In genomic region chr5:38494175-38494574, GRCh38 we compare ENCODE assay signal across 29 cellular contexts.
"Had no signal": no experiment of that assay in that cellular context is flagged by ENCODE, and none has a peak within 500 bp of the region (broad histone marks: within the 10 kb centered on the region; RNA-seq: fewer than 3 reads in every experiment).

No MANE protein-coding gene starts in this region.

- H3K9me3 ChIP-seq: ascending aorta, breast epithelium had no signal

- H3K27me3 ChIP-seq: ascending aorta, brain microvascular endothelial cell, breast epithelium had no signal

- H3K4me3 ChIP-seq: ascending aorta, breast epithelium had no signal

- H3K4me3 Mint-ChIP-seq: activated B cell treated with CpG ODN at 0.5 μM for 24 hours; activated CD4-positive, alpha-beta memory T cell treated with anti-CD3 and anti-CD28 coated beads for 36 hours; activated CD4-positive, alpha-beta T cell treated with anti-CD3 and anti-CD28 coated beads, Interleukin-2, amount 10 ng/mL, durations not matched to agents 24 days and 14 days; activated CD8-positive, alpha-beta T cell treated with anti-CD3 and anti-CD28 coated beads for 36 hours; activated naive CD4-positive, alpha-beta T cell treated with anti-CD3 and anti-CD28 coated beads, Interleukin-2, amount 10 ng/mL, durations not matched to agents 7 days and 5 days; activated naive CD4-positive, alpha-beta T cell treated with anti-CD3 and anti-CD28 coated beads, Interleukin-2, amount 50 U/mL, for 24 hours; activated naive CD8-positive, alpha-beta T cell; activated naive CD8-positive, alpha-beta T cell treated with anti-CD3 and anti-CD28 coated beads, Interleukin-2, amount 10 ng/mL, durations not matched to agents 7 days and 5 days; activated naive CD8-positive, alpha-beta T cell treated with anti-CD3 and anti-CD28 coated beads, Interleukin-2, amount 50 U/mL, for 24 hours; activated T-cell treated with anti-CD3 and anti-CD28 coated beads, Interleukin-2, amount 50 U/mL, for 24 hours; T-cell; T-helper 17 cell had no signal

- H3K36me3 Mint-ChIP-seq: activated CD4-positive, alpha-beta memory T cell treated with anti-CD3 and anti-CD28 coated beads for 36 hours; activated naive CD4-positive, alpha-beta T cell treated with anti-CD3 and anti-CD28 coated beads, Interleukin-2, amount 10 ng/mL, durations not matched to agents 7 days and 5 days; activated naive CD4-positive, alpha-beta T cell treated with anti-CD3 and anti-CD28 coated beads, Interleukin-2, amount 50 U/mL, for 24 hours; activated naive CD8-positive, alpha-beta T cell; activated naive CD8-positive, alpha-beta T cell treated with anti-CD3 and anti-CD28 coated beads, Interleukin-2, amount 10 ng/mL, durations not matched to agents 7 days and 5 days; T-cell had no signal

- H3K9me3 Mint-ChIP-seq: activated B cell treated with CpG ODN at 0.5 μM for 24 hours; activated CD4-positive, alpha-beta memory T cell treated with anti-CD3 and anti-CD28 coated beads for 36 hours; activated CD4-positive, alpha-beta T cell treated with anti-CD3 and anti-CD28 coated beads, Interleukin-2, amount 10 ng/mL, durations not matched to agents 24 days and 14 days; activated CD8-positive, alpha-beta T cell treated with anti-CD3 and anti-CD28 coated beads for 36 hours; activated naive CD4-positive, alpha-beta T cell treated with anti-CD3 and anti-CD28 coated beads, Interleukin-2, amount 10 ng/mL, durations not matched to agents 7 days and 5 days; activated naive CD4-positive, alpha-beta T cell treated with anti-CD3 and anti-CD28 coated beads, Interleukin-2, amount 50 U/mL, for 24 hours; activated naive CD8-positive, alpha-beta T cell treated with anti-CD3 and anti-CD28 coated beads, Interleukin-2, amount 10 ng/mL, durations not matched to agents 7 days and 5 days; activated naive CD8-positive, alpha-beta T cell treated with anti-CD3 and anti-CD28 coated beads, Interleukin-2, amount 50 U/mL, for 24 hours; activated T-cell treated with anti-CD3 and anti-CD28 coated beads, Interleukin-2, amount 50 U/mL, for 24 hours; activated T-helper 2 cell treated with anti-CD3 and anti-CD28 coated beads, Interferon-gamma antibody, Interleukin-2, Interleukin-4, amounts not matched to agents 10 μg/mL and 5 μg/mL and 100 μg/mL, durations not matched to agents 14 hours and 24 hours and 36 hours; T-cell had no signal

- H3K4me1 Mint-ChIP-seq: activated B cell treated with CpG ODN at 0.5 μM for 24 hours; activated CD4-positive, alpha-beta T cell treated with anti-CD3 and anti-CD28 coated beads, Interleukin-2, amount 10 ng/mL, durations not matched to agents 24 days and 14 days; activated naive CD4-positive, alpha-beta T cell treated with anti-CD3 and anti-CD28 coated beads, Interleukin-2, amount 10 ng/mL, durations not matched to agents 7 days and 5 days; activated naive CD4-positive, alpha-beta T cell treated with anti-CD3 and anti-CD28 coated beads, Interleukin-2, amount 50 U/mL, for 24 hours; activated naive CD8-positive, alpha-beta T cell treated with anti-CD3 and anti-CD28 coated beads, Interleukin-2, amount 10 ng/mL, durations not matched to agents 7 days and 5 days; activated naive CD8-positive, alpha-beta T cell treated with anti-CD3 and anti-CD28 coated beads, Interleukin-2, amount 50 U/mL, for 24 hours; T-cell; T-helper 17 cell had no signal

- ATAC-seq: activated CD8-positive, alpha-beta T cell treated with anti-CD3 and anti-CD28 coated beads for 36 hours; activated naive CD8-positive, alpha-beta T cell treated with anti-CD3 and anti-CD28 coated beads, Interleukin-2, amount 50 U/mL, for 24 hours; T-cell; T-helper 17 cell had no signal

- H3K27ac ChIP-seq: ascending aorta, brain microvascular endothelial cell, breast epithelium, VCaP had no signal

- H3K4me1 ChIP-seq: ascending aorta, breast epithelium had no signal

- DNase-seq: activated B cell treated with CpG ODN at 0.5 μM for 24 hours; activated CD4-positive, alpha-beta memory T cell treated with anti-CD3 and anti-CD28 coated beads for 36 hours; activated CD4-positive, alpha-beta T cell treated with anti-CD3 and anti-CD28 coated beads for 4 hours; activated CD4-positive, alpha-beta T cell treated with anti-CD3 and anti-CD28 coated beads, Interleukin-2, amount 50 U/mL, for 1 hour; activated CD4-positive, alpha-beta T cell treated with anti-CD3 and anti-CD28 coated beads, Interleukin-2, amount 50 U/mL, for 4 hours; activated CD4-positive, CD25-positive, alpha-beta regulatory T cell treated with anti-CD3 and anti-CD28 coated beads, Interleukin-2, amount 50 U/mL, for 72 hours; activated CD8-positive, alpha-beta memory T cell treated with anti-CD3 and anti-CD28 coated beads, Interleukin-2, amount 50 U/mL, for 48 hours; activated CD8-positive, alpha-beta T cell treated with anti-CD3 and anti-CD28 coated beads for 36 hours; activated effector memory CD4-positive, alpha-beta T cell treated with Interleukin-2 at 50 U/mL for 16 hours; activated gamma-delta T cell; activated naive CD4-positive, alpha-beta T cell treated with anti-CD3 and anti-CD28 coated beads, Interleukin-2, amount 10 ng/mL, durations not matched to agents 7 days and 5 days; activated naive CD4-positive, alpha-beta T cell treated with Interleukin-2 at 50 U/mL for 16 hours; activated naive CD8-positive, alpha-beta T cell treated with anti-CD3 and anti-CD28 coated beads, Interleukin-2, amount 10 ng/mL, durations not matched to agents 7 days and 5 days; activated naive CD8-positive, alpha-beta T cell treated with anti-CD3 and anti-CD28 coated beads, Interleukin-2, amount 50 U/mL, for 24 hours; activated T-cell treated with anti-CD3 and anti-CD28 coated beads, Interleukin-2, amount 50 U/mL, for 24 hours; activated T-cell treated with anti-CD3 and anti-CD28 coated beads, Interleukin-2, amount 50 U/mL, for 48 hours; amygdala; anterior cingulate cortex; brain microvascular endothelial cell; central memory CD4-positive, alpha-beta T cell; T-cell; T-helper 17 cell had no signal

- H3K27ac Mint-ChIP-seq: activated B cell treated with CpG ODN at 0.5 μM for 24 hours; activated CD4-positive, alpha-beta memory T cell treated with anti-CD3 and anti-CD28 coated beads for 36 hours; activated CD4-positive, alpha-beta T cell treated with anti-CD3 and anti-CD28 coated beads, Interleukin-2, amount 10 ng/mL, durations not matched to agents 24 days and 14 days; activated CD8-positive, alpha-beta T cell treated with anti-CD3 and anti-CD28 coated beads for 36 hours; activated naive CD4-positive, alpha-beta T cell treated with anti-CD3 and anti-CD28 coated beads, Interleukin-2, amount 10 ng/mL, durations not matched to agents 7 days and 5 days; activated naive CD4-positive, alpha-beta T cell treated with anti-CD3 and anti-CD28 coated beads, Interleukin-2, amount 50 U/mL, for 24 hours; activated naive CD8-positive, alpha-beta T cell; activated naive CD8-positive, alpha-beta T cell treated with anti-CD3 and anti-CD28 coated beads, Interleukin-2, amount 10 ng/mL, durations not matched to agents 7 days and 5 days; activated naive CD8-positive, alpha-beta T cell treated with anti-CD3 and anti-CD28 coated beads, Interleukin-2, amount 50 U/mL, for 24 hours; activated T-cell treated with anti-CD3 and anti-CD28 coated beads, Interleukin-2, amount 50 U/mL, for 24 hours; activated T-helper 2 cell treated with anti-CD3 and anti-CD28 coated beads, Interferon-gamma antibody, Interleukin-2, Interleukin-4, amounts not matched to agents 10 μg/mL and 5 μg/mL and 100 μg/mL, durations not matched to agents 14 hours and 24 hours and 36 hours; T-cell; T-helper 17 cell had no signal
